ENCODE assay signal across 1 cellular context in the genomic region with DNA sequence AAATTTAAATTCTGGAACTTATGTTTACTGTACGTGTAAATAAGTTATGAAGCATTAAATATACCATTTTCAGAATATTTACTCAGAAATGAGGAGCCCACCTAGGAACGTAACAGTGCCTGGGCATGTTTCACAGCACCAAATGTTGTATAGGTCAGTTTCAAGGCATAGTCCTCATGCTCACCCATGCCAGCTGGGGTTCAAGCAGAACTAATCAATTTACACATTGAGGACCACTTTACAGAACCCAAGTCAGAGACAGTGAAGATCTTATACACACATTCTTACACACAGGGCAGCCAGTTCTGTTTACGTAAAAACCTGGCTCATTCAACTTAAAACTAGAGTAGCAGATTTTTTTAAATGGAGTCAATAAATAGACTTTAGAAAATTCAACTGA.
TF ChIP-seq lines count a peak whose summit lies in the region.

No MANE protein-coding gene starts in this region.

TF ChIP-seq in IMR-90, 13 proteins besides CTCF, POLR2A, EP300 and RAD21:
- no peak for TF ChIP-seq MXI1 (IDR thresholded peaks at IDR 0.05; ENCODE audit: borderline replicate concordance, low read depth, low read length)
- TF ChIP-seq FOS (IDR thresholded peaks at IDR 0.05; ENCODE audit: low read depth, low read length): no peak
- no peak for TF ChIP-seq NFE2L2 (IDR thresholded peaks at IDR 0.05; ENCODE audit: low read depth, low read length)
- TF ChIP-seq CHD1 (IDR thresholded peaks at IDR 0.05; ENCODE audit: low read depth, low read length): no peak
- TF ChIP-seq, protein P1, sequence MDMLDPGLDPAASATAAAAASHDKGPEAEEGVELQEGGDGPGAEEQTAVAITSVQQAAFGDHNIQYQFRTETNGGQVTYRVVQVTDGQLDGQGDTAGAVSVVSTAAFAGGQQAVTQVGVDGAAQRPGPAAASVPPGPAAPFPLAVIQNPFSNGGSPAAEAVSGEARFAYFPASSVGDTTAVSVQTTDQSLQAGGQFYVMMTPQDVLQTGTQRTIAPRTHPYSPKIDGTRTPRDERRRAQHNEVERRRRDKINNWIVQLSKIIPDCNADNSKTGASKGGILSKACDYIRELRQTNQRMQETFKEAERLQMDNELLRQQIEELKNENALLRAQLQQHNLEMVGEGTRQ (IDR thresholded peaks at IDR 0.05; ENCODE audit: low read depth, low read length): no peak
- no peak for TF ChIP-seq MAZ (IDR thresholded peaks at IDR 0.05; ENCODE audit: borderline replicate concordance, low read depth, low read length)
- no peak for TF ChIP-seq SMC3 (IDR thresholded peaks at IDR 0.05; ENCODE audit: low read depth, low read length)
- TF ChIP-seq MAFK (IDR thresholded peaks at IDR 0.05; ENCODE audit: low read depth, low read length): no peak
- no peak for TF ChIP-seq ELK1 (IDR thresholded peaks at IDR 0.05; ENCODE audit: borderline replicate concordance, low read depth, low read length)
- TF ChIP-seq BHLHE40 (IDR thresholded peaks at IDR 0.05; ENCODE audit: low read depth, low read length): no peak
- no peak for TF ChIP-seq RFX5 (IDR thresholded peaks at IDR 0.05; ENCODE audit: low read depth, low read length)
- no peak for TF ChIP-seq RCOR1 (IDR thresholded peaks at IDR 0.05; ENCODE audit: insufficient replicate concordance, low read length)
- TF ChIP-seq CEBPB (IDR thresholded peaks at IDR 0.05; ENCODE audit: low read depth, low read length): no peak
